ENCODE assay signal across 7 cellular contexts in the genomic region with DNA sequence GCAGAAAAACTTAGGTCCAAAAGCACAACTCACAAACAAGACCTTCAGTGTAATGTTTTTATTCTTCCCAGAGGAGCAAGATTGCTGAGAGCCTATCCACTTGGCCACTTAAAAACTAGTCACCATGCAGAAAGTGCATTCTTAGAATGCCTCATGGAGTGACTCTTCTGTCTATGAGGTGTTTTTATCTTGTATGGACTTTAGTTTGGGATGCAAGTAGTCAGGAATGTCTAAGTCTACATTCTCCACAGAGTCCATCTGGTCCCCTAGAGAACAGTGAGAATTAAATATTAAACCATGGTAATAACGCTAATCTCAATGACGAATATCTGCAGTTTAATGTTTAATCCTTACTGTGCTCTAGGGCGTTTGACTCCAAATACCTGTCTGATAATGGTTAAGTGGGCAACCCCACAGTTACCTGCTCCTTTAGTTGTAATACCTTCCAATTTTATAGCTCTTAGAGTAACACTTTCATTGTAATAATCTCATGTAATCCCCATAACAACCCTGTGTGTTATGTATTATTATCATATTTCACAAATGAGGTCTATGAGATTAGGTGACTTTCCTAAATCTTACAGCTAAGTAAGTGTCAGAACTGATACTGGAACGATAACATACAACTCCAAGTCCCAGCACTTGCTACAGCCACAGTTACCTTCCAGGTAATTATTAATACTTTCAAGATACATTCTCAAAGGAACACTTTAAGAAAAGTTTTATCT.
DNase-seq lines count a peak whose midpoint lies in the region; FAIRE-seq and TF ChIP-seq lines count a peak whose summit lies in the region.

No MANE protein-coding gene starts in this region.

- intact Hi-C loops in thyroid gland (cut with DNase I), result no loop called here

- H3K27ac Mint-ChIP-seq in mesothelial cell of epicardium, result no peak overlapping the region

- FAIRE-seq in H54 (lab: Jason Lieb, UNC), result no peak

- H3K27ac ChIP-seq in thyroid gland, result peak overlapping the region; percentile 84 to 92 (median 92)

- DNase-seq in H54 (ENCODE audit: insufficient read length, low spot score), result peak; percentile 27
- DNase-seq in astrocyte of the hippocampus (ENCODE audit: low read depth, low spot score), result peak; percentile 84
- DNase-seq in islet precursor cell, result peak; percentile 75
- peak; percentile 40 to 43 for DNase-seq in thyroid gland
- no peak for DNase-seq in GOT3 (lab: John Stamatoyannopoulos, UW)
- DNase-seq in T-helper 2 cell, result no peak
- DNase-seq in mesothelial cell of epicardium (ENCODE audit: low spot score in 2 of 2, unreplicated experiment in 2 of 2), result no peak

- peaks cover 6% of the 10 kb centered on the region for H3K9me3 Mint-ChIP-seq in mesothelial cell of epicardium

- H3K4me3 ChIP-seq in thyroid gland (replicated peaks in 1 of 3), result no peak overlapping the region

- 45 to 66% methylated on average over 4 of the region's 4 CpGs for WGBS in thyroid gland, 2 donors

- H3K27me3 ChIP-seq in thyroid gland, result no peaks in the 10 kb centered on the region

- TF ChIP-seq POLR2A in H54 (IDR thresholded peaks at IDR 0.05; ENCODE audit: low read depth, low read length) (no peak), thyroid gland (IDR thresholded peaks at IDR 0.05) (peak in 1 of 2 donors; percentile 28)

- H3K36me3 ChIP-seq in thyroid gland, result no peaks in the 10 kb centered on the region

- TF ChIP-seq CTCF in thyroid gland (IDR thresholded peaks at IDR 0.05), result peak in 1 of 6 experiments; percentile 22
- TF ChIP-seq CTCF in mesothelial cell of epicardium (IDR thresholded peaks at IDR 0.05; ENCODE audit: unreplicated experiment), result no peak

- peaks cover 33 to 47% of the 10 kb centered on the region in 2 donors for H3K4me1 ChIP-seq in thyroid gland

- H3K4me1 Mint-ChIP-seq in mesothelial cell of epicardium, result peaks cover 38% of the 10 kb centered on the region

- H3K27me3 Mint-ChIP-seq in mesothelial cell of epicardium (ENCODE audit: low read depth), result no peaks in the 10 kb centered on the region

- no peaks in the 10 kb centered on the region for H3K9me3 ChIP-seq in thyroid gland

- no peak overlapping the region for H3K4me3 Mint-ChIP-seq in mesothelial cell of epicardium

- no peaks in the 10 kb centered on the region for H3K36me3 Mint-ChIP-seq in mesothelial cell of epicardium

Comparison
In these comparisons a context has a peak if more than half of its experiments do, and no peak if none do; other contexts are left out.
1. DNase-seq: peak in H54 (single experiment), astrocyte of the hippocampus (single experiment), islet precursor cell (single experiment) and thyroid gland (2 of 2); none in GOT3 (single experiment), T-helper 2 cell (0 of 5) and mesothelial cell of epicardium (0 of 2).